Comparison of ENCODE assay signal across 15 cellular contexts in the genomic region with DNA sequence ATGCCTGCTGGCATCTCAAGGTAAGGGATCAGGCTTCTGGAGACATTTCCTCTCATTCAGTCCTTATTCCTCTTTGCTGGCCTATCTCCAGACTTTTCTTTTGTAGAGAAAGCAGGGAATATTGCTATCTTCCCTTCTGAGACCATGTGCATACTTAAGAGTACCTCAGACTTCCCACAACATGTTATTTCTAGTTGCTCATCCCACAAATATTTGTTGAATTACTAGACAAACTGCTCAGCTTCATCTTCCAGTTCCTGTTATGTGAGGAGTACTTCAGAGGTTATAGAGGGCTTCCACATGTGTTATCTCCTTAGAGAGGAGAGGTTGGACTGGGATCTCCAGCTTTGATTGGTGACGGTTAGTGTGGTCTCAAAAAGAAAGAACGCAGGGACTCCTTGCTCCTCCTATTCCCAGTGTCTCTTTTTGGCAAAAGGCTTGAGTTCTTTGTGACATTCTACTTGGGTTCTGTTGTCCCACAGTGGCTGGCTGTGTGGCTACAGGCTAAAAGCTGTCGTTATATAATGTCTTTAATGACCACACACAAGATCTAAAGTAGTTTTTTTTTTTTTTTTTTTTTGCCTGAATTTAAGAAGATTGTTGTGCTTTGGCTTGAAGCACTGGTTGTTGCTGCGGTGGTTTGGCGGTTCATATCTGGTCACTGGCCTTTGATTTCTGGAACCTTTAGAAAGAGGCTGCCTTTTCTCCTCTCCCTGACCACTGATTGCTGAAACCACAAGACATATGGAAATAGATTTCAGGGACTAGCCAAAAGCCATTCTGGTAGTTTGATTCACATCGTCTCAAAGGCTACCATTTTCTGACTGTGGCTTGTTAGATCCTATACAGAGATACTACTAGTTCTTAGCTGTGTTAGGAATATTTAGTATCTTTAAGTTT.
DNase-seq lines count a peak whose midpoint lies in the region; ATAC-seq and TF ChIP-seq lines count a peak whose summit lies in the region.
"Had no signal": no experiment of that assay in that cellular context is flagged by ENCODE, and none has a peak within 500 bp of the region (broad histone marks: within the 10 kb centered on the region; RNA-seq: fewer than 3 reads in every experiment).

No MANE protein-coding gene starts in this region.

- H3K27ac ChIP-seq in ACC112 (ENCODE audit: low read depth, low read length): peak overlapping the region; percentile 82
- H3K27ac ChIP-seq in IMR-90 (ENCODE audit: insufficient read depth, low read length): peak overlapping the region; percentile 88
- H3K27ac ChIP-seq: BLaER1, parathyroid adenoma had no signal

- peaks cover 9% of the 10 kb centered on the region for H3K4me1 ChIP-seq in ACC112 (ENCODE audit: control insufficient read depth, insufficient read depth, low read length, unreplicated experiment)
- H3K4me1 ChIP-seq in IMR-90 (ENCODE audit: control insufficient read depth, insufficient read depth, low read length): peaks cover 8% of the 10 kb centered on the region
- H3K4me1 ChIP-seq: BLaER1, parathyroid adenoma had no signal

- no peak for TF ChIP-seq RAD21 in IMR-90 (IDR thresholded peaks at IDR 0.05; ENCODE audit: low read length)

- no peaks in the 10 kb centered on the region for H3K79me2 ChIP-seq in ACC112 (ENCODE audit: control insufficient read depth, insufficient read depth, low read length, unreplicated experiment)
- H3K79me2 ChIP-seq: parathyroid adenoma had no signal

- H4K20me1 ChIP-seq in IMR-90 (ENCODE audit: insufficient read depth, low read length): no peaks in the 10 kb centered on the region
- H4K20me1 ChIP-seq: BLaER1 had no signal

- H2AK5ac ChIP-seq in IMR-90 (ENCODE audit: low read depth, low read length): peak overlapping the region; percentile 56

- peak overlapping the region; percentile 68 for H2AK9ac ChIP-seq in IMR-90 (replicated peaks; ENCODE audit: low read depth, low read length, poor library complexity)

- H3K4me2 ChIP-seq in IMR-90 (ENCODE audit: low read depth, low read length): peak overlapping the region; percentile 78; the same call in 1 of the 2 replicates
- H3K4me2 ChIP-seq: BLaER1 had no signal

- POLR2A ChIA-PET in IMR-90 (lab: Charles Lee; ENCODE audit: unreplicated experiment) (no interaction called here), MCF 10A (lab: Yijun Ruan, JAX) (interaction anchor here (0.7 to 1.6 kb wide), 10 partner anchors 8 to 310 kb away, joined by 3 to 10 read pairs (median 3); partner anchors contain the start of gene FGGY)

- peak; percentile 96 for ATAC-seq in IMR-90 (ENCODE audit: low read depth)
- no peak for ATAC-seq in memory B cell (ENCODE audit: low read depth)
- ATAC-seq in T-helper 17 cell: no peak
- ATAC-seq in GM18858 (IDR thresholded peaks at IDR 0.05; ENCODE audit: unreplicated experiment): no peak
- ATAC-seq: activated CD4-positive, CD25-positive, alpha-beta regulatory T cell treated with anti-CD3 and anti-CD28 coated beads, Interleukin-2, amount 50 U/mL, for 24 hours; activated naive CD8-positive, alpha-beta T cell treated with anti-CD3 and anti-CD28 coated beads, Interleukin-2, amount 50 U/mL, for 24 hours had no signal

- BruUV-seq in IMR-90 (replicated peaks; lab: Mats Ljungman, UMichigan): no TSS peak
- TSS peak; percentile 87 for BruUV-seq in MCF 10A (replicated peaks; lab: Mats Ljungman, UMichigan)

- peak overlapping the region; percentile 23; the same call in 1 of the 2 replicates for H3K4me3 ChIP-seq in ACC112 (ENCODE audit: low read depth, low read length)
- no peak overlapping the region for H3K4me3 ChIP-seq in IMR-90 (ENCODE audit: insufficient read depth, low read depth, low read length)
- H3K4me3 ChIP-seq: BLaER1 had no signal

- H4K91ac ChIP-seq in IMR-90 (ENCODE audit: insufficient read depth, low read depth, low read length): peak overlapping the region; percentile 79

- peak overlapping the region; percentile 21 to 77 for H4K8ac ChIP-seq in IMR-90 (ENCODE audit: low read depth in 2 of 2, low read length in 2 of 2)

- H3K27ac Mint-ChIP-seq in MCF 10A (ENCODE audit: low read depth, unreplicated experiment) (peak overlapping the region; percentile 84), memory B cell (peak overlapping the region; percentile 8), T-helper 17 cell (no peak overlapping the region)
- H3K27ac Mint-ChIP-seq in activated T-cell treated with anti-CD3 and anti-CD28 coated beads, Interleukin-2, amount 50 U/mL, for 24 hours: no peak overlapping the region
- H3K27ac Mint-ChIP-seq: activated naive CD8-positive, alpha-beta T cell treated with anti-CD3 and anti-CD28 coated beads, Interleukin-2, amount 50 U/mL, for 24 hours; IgD-negative memory B cell had no signal

- peak overlapping the region; percentile 89 for H2BK20ac ChIP-seq in IMR-90 (ENCODE audit: low read depth, low read length)

- intact Hi-C loops in IMR-90 (cut with micrococcal nuclease) (loop anchor here (5.0 kb wide), 1 partner anchor 327 kb away; no protein-coding TSS in a partner anchor), MCF 10A (cut with micrococcal nuclease) (no loop called here)

- H3K14ac ChIP-seq in IMR-90 (replicated peaks; ENCODE audit: low read depth, low read length): peak overlapping the region; percentile 19; the same call in 1 of the 2 replicates

- no peaks in the 10 kb centered on the region for H3K27me3 Mint-ChIP-seq in MCF 10A (ENCODE audit: insufficient read depth, unreplicated experiment)
- H3K27me3 Mint-ChIP-seq in memory B cell: no peaks in the 10 kb centered on the region
- H3K27me3 Mint-ChIP-seq in T-helper 17 cell: no peaks in the 10 kb centered on the region
- no peaks in the 10 kb centered on the region for H3K27me3 Mint-ChIP-seq in activated T-cell treated with anti-CD3 and anti-CD28 coated beads, Interleukin-2, amount 50 U/mL, for 24 hours
- H3K27me3 Mint-ChIP-seq: activated naive CD8-positive, alpha-beta T cell treated with anti-CD3 and anti-CD28 coated beads, Interleukin-2, amount 50 U/mL, for 24 hours; IgD-negative memory B cell had no signal

- peak overlapping the region; percentile 17 for H2AFZ ChIP-seq in ACC112 (ENCODE audit: low read length, unreplicated experiment)
- H2AFZ ChIP-seq in IMR-90 (replicated peaks; ENCODE audit: low read length, poor library complexity): peak overlapping the region; percentile 47
- H2AFZ ChIP-seq: parathyroid adenoma had no signal

- WGBS in IMR-90 (ENCODE audit: extremely low coverage in 2 of 2, insufficient read length in 1 of 2), 2 experiments: no CpG with 5 or more reads among the region's 6 CpGs

- peaks cover 8% of the 10 kb centered on the region for H3K9me3 Mint-ChIP-seq in MCF 10A (ENCODE audit: unreplicated experiment)
- H3K9me3 Mint-ChIP-seq in memory B cell: no peaks in the 10 kb centered on the region
- peaks cover 11% of the 10 kb centered on the region for H3K9me3 Mint-ChIP-seq in activated T-cell treated with anti-CD3 and anti-CD28 coated beads, Interleukin-2, amount 50 U/mL, for 24 hours
- H3K9me3 Mint-ChIP-seq: IgD-negative memory B cell had no signal

- H3K9me1 ChIP-seq in IMR-90 (ENCODE audit: insufficient read depth, low read length): no peaks in the 10 kb centered on the region

- H3K9me3 ChIP-seq in IMR-90 (ENCODE audit: control insufficient read depth, insufficient read depth, low read length) (no peaks in the 10 kb centered on the region), T-helper 17 cell (ENCODE audit: control insufficient read depth, low read length, poor library complexity, severe bottlenecking) (no peaks in the 10 kb centered on the region)
- H3K9me3 ChIP-seq: BLaER1 had no signal

- H3K4me3 Mint-ChIP-seq in MCF 10A (ENCODE audit: unreplicated experiment): peak overlapping the region; percentile 36
- no peak overlapping the region for H3K4me3 Mint-ChIP-seq in memory B cell
- no peak overlapping the region for H3K4me3 Mint-ChIP-seq in T-helper 17 cell
- H3K4me3 Mint-ChIP-seq in activated T-cell treated with anti-CD3 and anti-CD28 coated beads, Interleukin-2, amount 50 U/mL, for 24 hours: no peak overlapping the region
- H3K4me3 Mint-ChIP-seq: activated naive CD8-positive, alpha-beta T cell treated with anti-CD3 and anti-CD28 coated beads, Interleukin-2, amount 50 U/mL, for 24 hours had no signal

- H3K79me1 ChIP-seq in IMR-90 (ENCODE audit: low read depth in 1 of 2, low read length in 2 of 2): no peaks in the 10 kb centered on the region

- peak overlapping the region; percentile 77; the same call in 2 of the 3 replicates for H2BK15ac ChIP-seq in IMR-90 (ENCODE audit: low read depth, low read length)

- peak overlapping the region; percentile 79 for H2BK5ac ChIP-seq in IMR-90 (ENCODE audit: low read depth, low read length, poor library complexity, severe bottlenecking)

- no peak for TF ChIP-seq POLR2A in IMR-90 (IDR thresholded peaks at IDR 0.05; ENCODE audit: low read depth, low read length)

- TF ChIP-seq CTCF in IMR-90 (conservative IDR thresholded peaks at IDR 0.05; ENCODE audit: low read depth, low read length) (no peak), MCF 10A (IDR thresholded peaks at IDR 0.05; ENCODE audit: unreplicated experiment) (no peak)

- DNase-seq in IMR-90 (peak; percentile 98), MCF 10A (ENCODE audit: unreplicated experiment) (peak; percentile 87), memory B cell (ENCODE audit: low spot score in 2 of 2) (no peak), T-helper 17 cell (no peak), NOMO-1 (lab: John Stamatoyannopoulos, UW; ENCODE audit: unreplicated experiment in 2 of 2) (no peak)
- no peak for DNase-seq in activated T-cell treated with anti-CD3 and anti-CD28 coated beads, Interleukin-2, amount 50 U/mL, for 24 hours
- DNase-seq: activated naive CD8-positive, alpha-beta T cell treated with anti-CD3 and anti-CD28 coated beads, Interleukin-2, amount 50 U/mL, for 24 hours; head of caudate nucleus; NK-92 treated with Interleukin-12 subunit alpha and Interleukin-12 subunit beta, amount 100 ng/mL, for 24 hours had no signal

- peak overlapping the region; percentile 37; the same call in 1 of the 2 replicates for H3K56ac ChIP-seq in IMR-90 (ENCODE audit: extremely low read depth, insufficient read depth, low read length)

- in situ Hi-C loops in IMR-90 (cut with MboI; ENCODE audit: low sequenced_read_pairs): loop anchor here (5.0 kb wide), 1 partner anchor 52 kb away; no protein-coding TSS in a partner anchor

- peak overlapping the region; percentile 87 for H3K18ac ChIP-seq in IMR-90 (ENCODE audit: low read depth, low read length)

- dilution Hi-C loops in IMR-90 (cut with HindIII; ENCODE audit: low sequenced_read_pairs, unreplicated experiment): no loop called here

- peak overlapping the region; percentile 25; the same call in 1 of the 2 replicates for H3K23ac ChIP-seq in IMR-90 (ENCODE audit: low read depth, low read length)

- peak overlapping the region; percentile 92 for H2BK120ac ChIP-seq in IMR-90 (ENCODE audit: low read depth, low read length)

- CTCF ChIA-PET in IMR-90 (lab: Yijun Ruan, JAX): interaction anchor here (0.6 to 0.7 kb wide), 3 partner anchors 68 to 507 kb away, joined by 3 to 8 read pairs (median 5); no protein-coding TSS in a partner anchor
- CTCF ChIA-PET in MCF 10A (lab: Yijun Ruan, JAX): interaction anchor here (0.6 to 0.8 kb wide), 2 partner anchors 18 to 431 kb away, joined by 3 to 4 read pairs; no protein-coding TSS in a partner anchor

- peak overlapping the region; percentile 73 for H3K4ac ChIP-seq in IMR-90 (ENCODE audit: low read depth, low read length)

- H4K5ac ChIP-seq in IMR-90 (ENCODE audit: low read depth, low read length): peak overlapping the region; percentile 91

- H3K27me3 ChIP-seq in ACC112 (ENCODE audit: insufficient read depth, low read length) (no peaks in the 10 kb centered on the region), IMR-90 (ENCODE audit: control insufficient read depth, insufficient read depth, low read length) (no peaks in the 10 kb centered on the region)
- H3K27me3 ChIP-seq: BLaER1 had no signal

- peaks cover 7% of the 10 kb centered on the region for H3K4me1 Mint-ChIP-seq in MCF 10A (ENCODE audit: insufficient read depth, unreplicated experiment)
- H3K4me1 Mint-ChIP-seq in memory B cell: peaks cover 4% of the 10 kb centered on the region
- H3K4me1 Mint-ChIP-seq in T-helper 17 cell: no peaks in the 10 kb centered on the region
- peaks cover 8% of the 10 kb centered on the region for H3K4me1 Mint-ChIP-seq in activated T-cell treated with anti-CD3 and anti-CD28 coated beads, Interleukin-2, amount 50 U/mL, for 24 hours (ENCODE audit: low read depth)
- H3K4me1 Mint-ChIP-seq: IgD-negative memory B cell had no signal

- H3K9ac ChIP-seq in IMR-90 (ENCODE audit: low read depth, low read length): no peak overlapping the region
- H3K9ac ChIP-seq: BLaER1, parathyroid adenoma had no signal

- H3K36me3 ChIP-seq in ACC112 (ENCODE audit: insufficient read depth, low read length) (peaks cover 2% of the 10 kb centered on the region; the same call in 1 of the 2 replicates), IMR-90 (ENCODE audit: control insufficient read depth, insufficient read depth, low read length) (no peaks in the 10 kb centered on the region)
- H3K36me3 ChIP-seq: BLaER1 had no signal

- no peaks in the 10 kb centered on the region for H3K36me3 Mint-ChIP-seq in MCF 10A (ENCODE audit: insufficient read depth, unreplicated experiment)
- H3K36me3 Mint-ChIP-seq in memory B cell: peaks cover 21% of the 10 kb centered on the region
- no peaks in the 10 kb centered on the region for H3K36me3 Mint-ChIP-seq in T-helper 17 cell (ENCODE audit: low read depth)
- peaks cover 21% of the 10 kb centered on the region for H3K36me3 Mint-ChIP-seq in activated T-cell treated with anti-CD3 and anti-CD28 coated beads, Interleukin-2, amount 50 U/mL, for 24 hours (ENCODE audit: low read depth)

Comparison
In these comparisons a context has a peak if more than half of its experiments do, and no peak if none do; other contexts are left out.
1. DNase-seq: peak in IMR-90 (single experiment) and MCF 10A (single experiment); none in memory B cell (0 of 2), T-helper 17 cell (0 of 3), activated T-cell treated with anti-CD3 and anti-CD28 coated beads, Interleukin-2, amount 50 U/mL, for 24 hours (single experiment) and NOMO-1 (0 of 2).
2. H3K27ac Mint-ChIP-seq: peak in MCF 10A (single experiment) and memory B cell (single experiment); none in T-helper 17 cell (single experiment) and activated T-cell treated with anti-CD3 and anti-CD28 coated beads, Interleukin-2, amount 50 U/mL, for 24 hours (single experiment).